Comparison of ENCODE assay signal across 11 cellular contexts in the genomic region with DNA sequence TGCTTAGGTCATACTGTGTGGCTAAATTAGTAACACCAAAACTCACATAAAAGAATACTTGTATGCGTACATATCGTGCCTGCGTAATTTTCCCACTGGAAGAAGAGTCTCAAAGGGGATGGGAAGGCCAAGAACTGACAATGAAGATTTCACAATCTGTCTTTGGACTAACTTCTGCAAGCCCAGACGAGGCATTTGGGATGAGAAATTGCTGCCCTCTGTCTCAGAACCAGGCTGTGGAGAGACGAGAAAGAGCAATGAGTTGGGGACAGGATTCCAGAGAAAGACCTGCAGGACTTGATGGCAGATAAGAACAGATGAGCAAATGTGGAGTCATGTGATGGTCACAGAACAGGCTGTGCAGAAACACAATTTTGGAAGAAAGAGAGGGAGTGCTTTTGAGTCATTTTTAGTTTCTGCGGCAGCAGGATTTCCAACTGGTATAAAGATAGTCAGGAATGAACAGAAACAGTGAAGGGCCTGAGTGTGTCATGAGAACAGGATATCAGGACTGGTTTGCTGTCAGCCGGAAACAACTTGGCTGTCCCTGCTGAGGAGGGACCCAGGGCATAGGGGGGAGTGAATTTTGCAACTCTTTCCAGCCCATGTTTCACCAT.
DNase-seq lines count a peak whose midpoint lies in the region; ATAC-seq and TF ChIP-seq lines count a peak whose summit lies in the region.
"Had no signal": no experiment of that assay in that cellular context is flagged by ENCODE, and none has a peak within 500 bp of the region (broad histone marks: within the 10 kb centered on the region; RNA-seq: fewer than 3 reads in every experiment).

No MANE protein-coding gene starts in this region.

- DNase-seq in HS-5 (ENCODE audit: low read depth) (peak; percentile 73), dedifferentiated amniotic fluid mesenchymal stem cell (ENCODE audit: extremely low spot score) (no peak), G401 (ENCODE audit: low spot score) (no peak)
- DNase-seq: posterior cingulate gyrus; stimulated activated naive CD4-positive, alpha-beta T cell treated with Interleukin-2 at 50 U/mL for 16 hours had no signal

- H3K4me1 ChIP-seq in ACC112 (ENCODE audit: control insufficient read depth, insufficient read depth, low read length, unreplicated experiment) (peaks cover 29% of the 10 kb centered on the region), mesodermal cell (ENCODE audit: control insufficient read depth, insufficient read depth, low read length, poor library complexity, severe bottlenecking) (peaks cover 19% of the 10 kb centered on the region)

- WGBS in mesodermal cell (ENCODE audit: insufficient coverage in 2 of 2), 2 experiments, result 78 to 95% methylated on average over 3 to 6 of the region's 7 CpGs

- peak overlapping the region; percentile 89 for H3K27ac ChIP-seq in ACC112 (ENCODE audit: low read depth, low read length)
- H3K27ac ChIP-seq in cingulate gyrus (ENCODE audit: low read depth, low read length), result peak overlapping the region; percentile 22
- H3K27ac ChIP-seq in mesodermal cell (ENCODE audit: low read depth, low read length, severe bottlenecking), result peak overlapping the region; percentile 41

- no peaks in the 10 kb centered on the region for H3K27me3 ChIP-seq in ACC112 (ENCODE audit: insufficient read depth, low read length)

- no peaks in the 10 kb centered on the region for H3K36me3 ChIP-seq in ACC112 (ENCODE audit: insufficient read depth, low read length)
- H3K36me3 ChIP-seq in mesodermal cell (ENCODE audit: control insufficient read depth, insufficient read depth, low read length), result no peaks in the 10 kb centered on the region

- H3K79me2 ChIP-seq in ACC112 (ENCODE audit: control insufficient read depth, insufficient read depth, low read length, unreplicated experiment), result no peaks in the 10 kb centered on the region

- H2AFZ ChIP-seq in ACC112 (ENCODE audit: low read length, unreplicated experiment), result peak overlapping the region; percentile 73

- in situ Hi-C loops in G401 (cut with HindIII; ENCODE audit: low sequenced_read_pairs), result no loop called here

- H3K4me3 ChIP-seq in ACC112 (ENCODE audit: low read depth, low read length) (peak overlapping the region; percentile 37; the same call in 1 of the 2 replicates), mesodermal cell (ENCODE audit: extremely low read depth, insufficient read depth, low read length, poor library complexity, severe bottlenecking) (no peak overlapping the region)

- H3K9me3 ChIP-seq in mesodermal cell (ENCODE audit: control insufficient read depth, low read length), result no peaks in the 10 kb centered on the region

- no peak for ATAC-seq in HG02938 (IDR thresholded peaks at IDR 0.05; ENCODE audit: unreplicated experiment)
- no peak for ATAC-seq in SK-N-SH treated with all-trans-retinoic acid at 6 μM for 48 hours
- ATAC-seq: Panc1 had no signal

TF ChIP-seq in SK-N-SH treated with all-trans-retinoic acid at 6 μM for 48 hours, 23 proteins besides CTCF, POLR2A, EP300 and RAD21:
- TF ChIP-seq ZNF8 (CRISPR knock-in tag; IDR thresholded peaks at IDR 0.05) (no peak), ZFP30 (CRISPR knock-in tag; IDR thresholded peaks at IDR 0.05) (no peak), ZC3H10 (CRISPR knock-in tag; IDR thresholded peaks at IDR 0.05) (no peak), ARNTL (CRISPR knock-in tag; IDR thresholded peaks at IDR 0.05; ENCODE audit: borderline replicate concordance, low read depth) (no peak), GLIS3 (CRISPR knock-in tag; IDR thresholded peaks at IDR 0.05) (no peak), RARB (CRISPR knock-in tag; IDR thresholded peaks at IDR 0.05) (no peak), ZNF70 (CRISPR knock-in tag; IDR thresholded peaks at IDR 0.05) (no peak), ESRRG (CRISPR knock-in tag; IDR thresholded peaks at IDR 0.05) (no peak)
- TF ChIP-seq, protein P1, sequence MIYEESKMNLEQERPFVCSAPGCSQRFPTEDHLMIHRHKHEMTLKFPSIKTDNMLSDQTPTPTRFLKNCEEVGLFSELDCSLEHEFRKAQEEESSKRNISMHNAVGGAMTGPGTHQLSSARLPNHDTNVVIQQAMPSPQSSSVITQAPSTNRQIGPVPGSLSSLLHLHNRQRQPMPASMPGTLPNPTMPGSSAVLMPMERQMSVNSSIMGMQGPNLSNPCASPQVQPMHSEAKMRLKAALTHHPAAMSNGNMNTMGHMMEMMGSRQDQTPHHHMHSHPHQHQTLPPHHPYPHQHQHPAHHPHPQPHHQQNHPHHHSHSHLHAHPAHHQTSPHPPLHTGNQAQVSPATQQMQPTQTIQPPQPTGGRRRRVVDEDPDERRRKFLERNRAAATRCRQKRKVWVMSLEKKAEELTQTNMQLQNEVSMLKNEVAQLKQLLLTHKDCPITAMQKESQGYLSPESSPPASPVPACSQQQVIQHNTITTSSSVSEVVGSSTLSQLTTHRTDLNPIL (CRISPR knock-in tag; IDR thresholded peaks at IDR 0.05; ENCODE audit: low read depth), result no peak
- TF ChIP-seq, protein P2, sequence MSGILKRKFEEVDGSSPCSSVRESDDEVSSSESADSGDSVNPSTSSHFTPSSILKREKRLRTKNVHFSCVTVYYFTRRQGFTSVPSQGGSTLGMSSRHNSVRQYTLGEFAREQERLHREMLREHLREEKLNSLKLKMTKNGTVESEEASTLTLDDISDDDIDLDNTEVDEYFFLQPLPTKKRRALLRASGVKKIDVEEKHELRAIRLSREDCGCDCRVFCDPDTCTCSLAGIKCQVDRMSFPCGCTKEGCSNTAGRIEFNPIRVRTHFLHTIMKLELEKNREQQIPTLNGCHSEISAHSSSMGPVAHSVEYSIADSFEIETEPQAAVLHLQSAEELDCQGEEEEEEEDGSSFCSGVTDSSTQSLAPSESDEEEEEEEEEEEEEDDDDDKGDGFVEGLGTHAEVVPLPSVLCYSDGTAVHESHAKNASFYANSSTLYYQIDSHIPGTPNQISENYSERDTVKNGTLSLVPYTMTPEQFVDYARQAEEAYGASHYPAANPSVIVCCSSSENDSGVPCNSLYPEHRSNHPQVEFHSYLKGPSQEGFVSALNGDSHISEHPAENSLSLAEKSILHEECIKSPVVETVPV (CRISPR knock-in tag; IDR thresholded peaks at IDR 0.05), result no peak
- TF ChIP-seq, protein P3, sequence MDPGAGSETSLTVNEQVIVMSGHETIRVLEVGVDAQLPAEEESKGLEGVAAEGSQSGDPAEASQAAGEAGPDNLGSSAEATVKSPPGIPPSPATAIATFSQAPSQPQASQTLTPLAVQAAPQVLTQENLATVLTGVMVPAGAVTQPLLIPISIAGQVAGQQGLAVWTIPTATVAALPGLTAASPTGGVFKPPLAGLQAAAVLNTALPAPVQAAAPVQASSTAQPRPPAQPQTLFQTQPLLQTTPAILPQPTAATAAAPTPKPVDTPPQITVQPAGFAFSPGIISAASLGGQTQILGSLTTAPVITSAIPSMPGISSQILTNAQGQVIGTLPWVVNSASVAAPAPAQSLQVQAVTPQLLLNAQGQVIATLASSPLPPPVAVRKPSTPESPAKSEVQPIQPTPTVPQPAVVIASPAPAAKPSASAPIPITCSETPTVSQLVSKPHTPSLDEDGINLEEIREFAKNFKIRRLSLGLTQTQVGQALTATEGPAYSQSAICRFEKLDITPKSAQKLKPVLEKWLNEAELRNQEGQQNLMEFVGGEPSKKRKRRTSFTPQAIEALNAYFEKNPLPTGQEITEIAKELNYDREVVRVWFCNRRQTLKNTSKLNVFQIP (CRISPR knock-in tag; IDR thresholded peaks at IDR 0.05; ENCODE audit: borderline replicate concordance, low read depth), result no peak

Comparison
In these comparisons a context has a peak if more than half of its experiments do, and no peak if none do; other contexts are left out.
1. H3K27ac ChIP-seq: peak in every context shown above with its lines; median percentile 89 in ACC112; 41 in mesodermal cell; 22 in cingulate gyrus.